ENCODE assay signal across 30 cellular contexts in the genomic region with DNA sequence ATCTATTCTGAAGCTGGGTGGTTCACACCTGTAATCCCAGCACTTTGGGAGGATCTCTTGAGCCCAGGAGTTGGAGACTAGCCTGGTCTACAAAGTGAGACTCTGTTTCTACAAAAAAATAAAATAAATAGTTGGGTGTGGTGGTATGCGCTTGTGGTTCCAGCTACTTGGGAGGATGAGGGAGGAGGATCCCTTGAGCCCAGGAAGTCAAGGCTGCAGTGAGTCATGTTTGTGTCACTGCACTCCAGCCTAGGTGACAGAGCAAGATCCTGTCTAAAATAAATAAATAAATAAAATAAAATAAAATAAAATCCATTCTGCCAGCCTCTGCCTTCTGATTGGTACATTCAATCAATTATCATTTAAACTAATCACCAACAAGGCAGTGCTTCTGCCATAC. TPM values are rescaled to one million over a fixed set of nuclear protein-coding genes. Genes with fewer than 3 reads are reported as not detected.
DNase-seq lines count a peak whose midpoint lies in the region; ATAC-seq and TF ChIP-seq lines count a peak whose summit lies in the region.
"Had no signal": no experiment of that assay in that cellular context is flagged by ENCODE, and none has a peak within 500 bp of the region (broad histone marks: within the 10 kb centered on the region; RNA-seq: fewer than 3 reads in every experiment).

No MANE protein-coding gene starts in this region.

- peaks cover 21 to 42% (median 30%) of the 10 kb centered on the region in 4 donors for H3K4me1 Mint-ChIP-seq in CD4-positive, alpha-beta memory T cell
- H3K4me1 Mint-ChIP-seq: mesothelial cell of epicardium, neural crest cell had no signal

- POLR2A ChIA-PET in CD4-positive, alpha-beta memory T cell (lab: Charles Lee; ENCODE audit: partially characterized antibody): interaction anchor here (1.6 kb wide), 1 partner anchor 18 kb away, joined by 5 read pairs; a partner anchor contains a TSS

- CTCF ChIA-PET in CD4-positive, alpha-beta memory T cell (lab: Charles Lee; ENCODE audit: partially characterized antibody): no interaction called here

- no peaks in the 10 kb centered on the region for H3K27me3 ChIP-seq in CD4-positive, alpha-beta memory T cell (ENCODE audit: insufficient read depth, low read length)
- H3K27me3 ChIP-seq in foreskin keratinocyte (no peaks in the 10 kb centered on the region), prostate gland (replicated peaks; ENCODE audit: insufficient read depth) (no peaks in the 10 kb centered on the region)
- H3K27me3 ChIP-seq: esophagus muscularis mucosa, SJSA1, tibial nerve had no signal

- TF ChIP-seq CTCF in foreskin keratinocyte (conservative IDR thresholded peaks at IDR 0.05) (no peak), prostate gland (IDR thresholded peaks at IDR 0.05) (no peak)

- no peak for DNase-seq in CD4-positive, alpha-beta memory T cell
- DNase-seq in HCEC 1CT (peak; percentile 45), SW 1271 (lab: John Stamatoyannopoulos, UW) (peak; percentile 12 to 39), foreskin keratinocyte (peak in 1 of 2 donors; percentile 14), prostate gland (ENCODE audit: low spot score) (no peak), Ammon's horn (ENCODE audit: low spot score) (no peak), MV-4-11 (lab: John Stamatoyannopoulos, UW) (no peak)
- DNase-seq: activated CD4-positive, alpha-beta T cell treated with anti-CD3 and anti-CD28 coated beads, Interleukin-2, amount 50 U/mL, for 48 hours; activated naive CD4-positive, alpha-beta T cell treated with anti-CD3 and anti-CD28 coated beads, Interleukin-2, amount 50 U/mL, for 16 hours; AML-193; anterior cingulate cortex; effector CD4-positive, alpha-beta T cell; GDM1; KG1; left colon; NCI-H1092; NCI-H2029 treated with DMSO at 0.1 percent for 48 hours; NCI-H345; NCI-H82; PC-9; stimulated activated CD4-positive, alpha-beta T cell treated with anti-CD3 and anti-CD28 coated beads, Interleukin-2, amount 100 ng/mL, for 24 hours; T-helper 2 cell; WERI-Rb-1 had no signal

- H3K4me3 ChIP-seq in CD4-positive, alpha-beta memory T cell (ENCODE audit: low read length in 2 of 2): no peak overlapping the region
- H3K4me3 ChIP-seq in prostate gland: no peak overlapping the region
- H3K4me3 ChIP-seq: esophagus muscularis mucosa, PC-9, SJSA1, skin epidermis, tibial nerve had no signal

- peaks cover 26% of the 10 kb centered on the region for H3K36me3 ChIP-seq in CD4-positive, alpha-beta memory T cell (ENCODE audit: insufficient read depth, low read length)
- no peaks in the 10 kb centered on the region for H3K36me3 ChIP-seq in prostate gland
- H3K36me3 ChIP-seq: SJSA1 had no signal

- TF ChIP-seq POLR2A in prostate gland (IDR thresholded peaks at IDR 0.05): no peak

- no peak overlapping the region for H3K4me3 Mint-ChIP-seq in CD4-positive, alpha-beta memory T cell
- H3K4me3 Mint-ChIP-seq: mesothelial cell of epicardium; neural crest cell; stimulated activated naive CD8-positive, alpha-beta T cell treated with anti-CD3 and anti-CD28 coated beads, Interleukin-15, Interleukin-2, amounts not matched to agents 100 ng/mL and 50 ng/mL, for 24 hours had no signal

- 97% methylated on average over 1 of the region's 1 CpG for WGBS in prostate gland

- H3K36me3 Mint-ChIP-seq in CD4-positive, alpha-beta memory T cell: peaks cover 73 to 86% of the 10 kb centered on the region in 2 donors

- peak overlapping the region in 4 of 7 donors; percentile 29 to 84 (median 50) for H3K27ac Mint-ChIP-seq in CD4-positive, alpha-beta memory T cell
- H3K27ac Mint-ChIP-seq: mesothelial cell of epicardium; stimulated activated naive CD8-positive, alpha-beta T cell treated with anti-CD3 and anti-CD28 coated beads, Interleukin-15, Interleukin-2, amounts not matched to agents 100 ng/mL and 50 ng/mL, for 24 hours had no signal

- intact Hi-C loops in CD4-positive, alpha-beta memory T cell (cut with micrococcal nuclease): no loop called here
- intact Hi-C loops in prostate gland (cut with DNase I): no loop called here

- H3K4me1 ChIP-seq in CD4-positive, alpha-beta memory T cell (ENCODE audit: insufficient read depth, low read length): no peaks in the 10 kb centered on the region
- H3K4me1 ChIP-seq in foreskin keratinocyte (no peaks in the 10 kb centered on the region), prostate gland (replicated peaks) (no peaks in the 10 kb centered on the region)
- H3K4me1 ChIP-seq: esophagus muscularis mucosa, SJSA1, tibial nerve had no signal

- H3K9me3 ChIP-seq in CD4-positive, alpha-beta memory T cell (ENCODE audit: control insufficient read depth in 1 of 2, low read length in 2 of 2): no peaks in the 10 kb centered on the region
- no peaks in the 10 kb centered on the region for H3K9me3 ChIP-seq in prostate gland
- H3K9me3 ChIP-seq: esophagus muscularis mucosa, SJSA1, tibial nerve had no signal

- H3K9me3 Mint-ChIP-seq in CD4-positive, alpha-beta memory T cell: no peaks in the 10 kb centered on the region
- H3K9me3 Mint-ChIP-seq: mesothelial cell of epicardium, neural crest cell had no signal

- H3K27ac ChIP-seq in CD4-positive, alpha-beta memory T cell (ENCODE audit: low read depth, low read length): no peak overlapping the region
- H3K27ac ChIP-seq in foreskin keratinocyte (no peak overlapping the region), prostate gland (no peak overlapping the region)
- H3K27ac ChIP-seq: esophagus muscularis mucosa, PC-9, SJSA1, skin epidermis, tibial nerve, WERI-Rb-1 had no signal

- peak; percentile 26 for ATAC-seq in foreskin keratinocyte
- ATAC-seq: left colon had no signal

- H3K27me3 Mint-ChIP-seq in CD4-positive, alpha-beta memory T cell: no peaks in the 10 kb centered on the region
- H3K27me3 Mint-ChIP-seq: stimulated activated naive CD8-positive, alpha-beta T cell treated with anti-CD3 and anti-CD28 coated beads, Interleukin-15, Interleukin-2, amounts not matched to agents 100 ng/mL and 50 ng/mL, for 24 hours had no signal

RNA-seq across cellular contexts. Expression of a gene that starts 17.5 kb away (rescaled TPM):
- total RNA-seq in CD4-positive, alpha-beta memory T cell: 10 to 100 TPM; 69.0 to 71.4 TPM
- 10 to 100 TPM; 14.3 to 27.2 TPM for polyA plus RNA-seq in CD4-positive, alpha-beta memory T cell
- total RNA-seq in foreskin keratinocyte: 18.3 and 18.9 TPM in 2 replicates
- polyA plus RNA-seq in foreskin keratinocyte: 9.0 and 9.7 TPM in 2 replicates
- 10 to 100 TPM; 24.9 to 39.2 TPM for total RNA-seq in prostate gland

RNA-seq across cellular contexts. Expression of a gene that starts 51.5 kb away (rescaled TPM):
- total RNA-seq in CD4-positive, alpha-beta memory T cell: 10 to 100 TPM; 13.6 to 14.7 TPM
- polyA plus RNA-seq in CD4-positive, alpha-beta memory T cell: 1 to 10 TPM; 6.1 to 6.6 TPM
- total RNA-seq in foreskin keratinocyte (3.3 and 3.9 TPM in 2 replicates), prostate gland (10 to 100 TPM in 1 of 2 donors, 1 to 10 TPM in 1; 9.8 to 13.0 TPM)
- 1.1 TPM in 2 replicates for polyA plus RNA-seq in foreskin keratinocyte

Comparison
In these comparisons a context has a peak if more than half of its experiments do, and no peak if none do; other contexts are left out.
1. DNase-seq: peak in HCEC 1CT (single experiment) and SW 1271 (2 of 2); none in CD4-positive, alpha-beta memory T cell (0 of 5), prostate gland (single experiment), Ammon's horn (single experiment) and MV-4-11 (single experiment).